Comparison of ENCODE assay signal across 8 cellular contexts in the genomic region with DNA sequence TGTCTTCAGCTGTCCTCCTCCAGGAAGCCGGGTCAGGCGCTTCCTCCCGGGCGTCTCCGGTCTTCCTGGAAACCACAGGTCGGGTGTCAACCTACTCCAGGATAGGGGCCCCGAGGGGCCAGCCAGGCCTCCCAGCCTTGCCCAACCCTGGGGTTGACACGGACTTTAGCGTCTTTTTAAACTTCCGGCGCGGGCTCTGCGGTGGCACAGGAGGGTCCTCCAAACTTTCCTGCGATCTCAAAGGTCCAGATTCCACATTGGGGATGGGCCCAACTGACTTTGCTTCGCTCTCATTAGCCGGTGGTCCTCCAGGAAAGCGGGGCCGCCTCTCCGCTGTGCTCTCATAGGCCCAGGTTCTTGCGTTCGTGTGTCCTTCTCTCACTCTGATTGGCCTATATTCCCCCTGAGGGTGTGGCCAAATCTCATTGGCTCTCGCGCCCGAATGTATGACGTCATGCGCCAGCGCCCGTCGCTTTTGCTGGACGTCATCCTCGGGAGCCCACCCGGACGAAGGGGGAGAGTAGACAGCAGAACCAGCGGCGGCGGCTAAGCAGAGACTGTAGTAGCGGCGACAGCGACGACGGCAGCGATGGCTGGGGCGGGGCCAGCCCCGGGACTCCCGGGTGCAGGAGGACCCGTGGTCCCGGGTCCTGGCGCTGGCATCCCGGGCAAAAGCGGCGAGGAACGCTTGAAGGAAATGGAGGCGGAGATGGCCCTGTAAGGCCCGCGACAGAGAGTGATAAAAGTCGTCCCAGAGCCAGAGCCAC. TPM values are rescaled to one million over a fixed set of nuclear protein-coding genes. Genes with fewer than 3 reads are reported as not detected.
A peak's percentile ranks its signal among the peaks of the same experiment; 100 is the strongest.
DNase-seq lines count a peak whose midpoint lies in the region; ATAC-seq, FAIRE-seq and TF ChIP-seq lines count a peak whose summit lies in the region.

A gene with protein sequence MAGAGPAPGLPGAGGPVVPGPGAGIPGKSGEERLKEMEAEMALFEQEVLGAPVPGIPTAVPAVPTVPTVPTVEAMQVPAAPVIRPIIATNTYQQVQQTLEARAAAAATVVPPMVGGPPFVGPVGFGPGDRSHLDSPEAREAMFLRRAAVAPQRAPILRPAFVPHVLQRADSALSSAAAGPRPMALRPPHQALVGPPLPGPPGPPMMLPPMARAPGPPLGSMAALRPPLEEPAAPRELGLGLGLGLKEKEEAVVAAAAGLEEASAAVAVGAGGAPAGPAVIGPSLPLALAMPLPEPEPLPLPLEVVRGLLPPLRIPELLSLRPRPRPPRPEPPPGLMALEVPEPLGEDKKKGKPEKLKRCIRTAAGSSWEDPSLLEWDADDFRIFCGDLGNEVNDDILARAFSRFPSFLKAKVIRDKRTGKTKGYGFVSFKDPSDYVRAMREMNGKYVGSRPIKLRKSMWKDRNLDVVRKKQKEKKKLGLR (plus strand): TSS at position 472 of the 767 bp plus-strand sequence. CDS start 118 bp downstream, at position 590.

- H3K27me3 ChIP-seq in Loucy (ENCODE audit: insufficient read depth, low read length, poor library complexity, severe bottlenecking): no peaks in the 10 kb centered on the region

- H3K79me2 ChIP-seq in Loucy (ENCODE audit: insufficient read depth, low read length): peaks cover 15% of the 10 kb centered on the region

- peaks cover 13% of the 10 kb centered on the region for H3K4me1 ChIP-seq in Loucy (ENCODE audit: insufficient read depth, low read length, poor library complexity, severe bottlenecking)

- peak; percentile 98 for FAIRE-seq in H54 (lab: Jason Lieb, UNC)

- H3K4me2 ChIP-seq in Loucy (ENCODE audit: low read depth, low read length, poor library complexity, severe bottlenecking): peak within 1 kb of the TSS; percentile 100

- peak within 1 kb of the TSS; percentile 99 for H3K4me3 Mint-ChIP-seq in natural killer cell

- H3K36me3 ChIP-seq in Loucy (ENCODE audit: insufficient read depth, low read length): peaks cover 25% of the 10 kb centered on the region; the same call in 1 of the 2 replicates

- DNase-seq in EL: peak; percentile 100
- DNase-seq in H54 (ENCODE audit: insufficient read length, low spot score): peak; percentile 100
- peak; percentile 94 for DNase-seq in activated T-helper 9 cell treated with anti-CD3 and anti-CD28 coated beads, Interleukin-2, amount 50 U/mL, for 16 hours (ENCODE audit: low read depth)
- DNase-seq in fibroblast of mammary gland (ENCODE audit: low read depth): peak; percentile 99
- DNase-seq in natural killer cell: peak; percentile 99
- peak; percentile 95 for DNase-seq in stimulated activated naive CD4-positive, alpha-beta T cell treated with Interleukin-2 at 50 U/mL for 16 hours (lab: John Stamatoyannopoulos, UW)

- TF ChIP-seq POLR2A in H54 (IDR thresholded peaks at IDR 0.05; ENCODE audit: low read depth, low read length): peak; percentile 66; the same call in 1 of the 2 replicates
- peak; percentile 63 for TF ChIP-seq POLR2A in Raji (IDR thresholded peaks at IDR 0.05; ENCODE audit: insufficient read depth, low read depth, low read length)

- H3K9ac ChIP-seq in Loucy (ENCODE audit: low read depth, low read length, poor library complexity, severe bottlenecking): peak within 1 kb of the TSS; percentile 92

- no peaks in the 10 kb centered on the region; the same call in 1 of the 2 replicates for H3F3A ChIP-seq in Loucy (ENCODE audit: low read depth)

- H3K4me3 ChIP-seq in Loucy (ENCODE audit: low read length, poor library complexity, severe bottlenecking) (peak within 1 kb of the TSS; percentile 95), fibroblast of mammary gland (ENCODE audit: control insufficient read depth, low read depth, low read length) (peak within 1 kb of the TSS; percentile 82)

- H3K4me1 Mint-ChIP-seq in natural killer cell: peaks cover 26 to 42% of the 10 kb centered on the region in 2 donors

- intact Hi-C loops in natural killer cell (cut with micrococcal nuclease): loop anchor here (1.0 to 2.0 kb wide), 4 partner anchors 16 to 88 kb away; a partner anchor contains a TSS

- H3K9me2 ChIP-seq in Loucy (replicated peaks; ENCODE audit: low read depth, low read length): no peaks in the 10 kb centered on the region

- peak within 1 kb of the TSS; percentile 96 to 97 for H3K27ac Mint-ChIP-seq in natural killer cell

- TF ChIP-seq CTCF in Loucy (conservative IDR thresholded peaks at IDR 0.05; ENCODE audit: low read length) (no peak), fibroblast of mammary gland (conservative IDR thresholded peaks at IDR 0.05; ENCODE audit: control insufficient read depth, insufficient read depth, low read depth, low read length) (no peak), natural killer cell (IDR thresholded peaks at IDR 0.05) (no peak)

- H3K27me3 Mint-ChIP-seq in natural killer cell (ENCODE audit: low read depth in 2 of 2): no peaks in the 10 kb centered on the region

- peaks cover 11% of the 10 kb centered on the region for H3K36me3 Mint-ChIP-seq in natural killer cell

- H2AFZ ChIP-seq in Loucy (ENCODE audit: low read length): peak within 1 kb of the TSS; percentile 83

- H4K20me1 ChIP-seq in Loucy (ENCODE audit: insufficient read depth, low read length, poor library complexity, severe bottlenecking): peaks cover 5% of the 10 kb centered on the region

- H3K9me3 ChIP-seq in Loucy (ENCODE audit: insufficient read depth, low read depth, low read length): no peaks in the 10 kb centered on the region

- no peaks in the 10 kb centered on the region for H3K9me3 Mint-ChIP-seq in natural killer cell

- peak; percentile 97 to 100 (median 98) for ATAC-seq in natural killer cell

RNA-seq across cellular contexts. Expression of the gene that starts here (rescaled TPM):
- total RNA-seq in natural killer cell: 10 to 100 TPM; 51.6 to 61.7 (median 58.2) TPM

Comparison
In these comparisons a context has a peak if more than half of its experiments do, and no peak if none do; other contexts are left out.
1. Peak in every context shown above with its lines: DNase-seq, ATAC-seq and H3K4me3 ChIP-seq.